In the genomic region with DNA sequence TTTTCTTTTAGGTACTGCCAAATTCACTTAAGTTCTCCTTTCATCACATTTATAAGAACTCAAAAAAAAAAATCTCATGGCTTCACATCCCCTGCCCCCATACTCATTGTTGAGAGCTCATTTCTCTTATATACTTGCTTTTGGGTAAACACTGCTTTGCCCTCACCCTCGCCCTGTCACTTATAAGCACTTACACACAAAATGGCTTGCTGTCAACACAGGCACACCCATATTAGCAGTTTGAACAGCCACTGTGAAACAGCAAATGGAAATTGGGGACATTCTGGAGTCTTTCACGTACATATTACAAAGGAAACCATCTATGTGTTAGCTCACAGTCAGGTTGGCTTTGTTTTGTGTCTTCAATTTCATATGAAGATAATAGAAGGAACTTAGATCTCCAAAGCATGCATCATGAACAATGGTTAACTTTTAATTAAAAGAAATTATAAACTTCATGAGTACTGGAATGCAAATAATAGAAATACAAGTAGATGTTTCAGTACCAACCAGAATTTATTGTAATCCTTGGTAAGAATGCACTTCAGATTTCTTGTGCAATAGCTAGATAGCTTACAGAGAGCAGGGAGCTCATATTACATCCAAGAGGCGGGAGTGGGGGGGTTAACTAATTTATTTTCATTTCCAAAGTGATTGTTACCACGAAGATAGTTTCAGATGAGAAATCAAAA, we compare ENCODE assay signal across 15 cellular contexts.
"Had no signal": no experiment of that assay in that cellular context is flagged by ENCODE, and none has a peak within 500 bp of the region (broad histone marks: within the 10 kb centered on the region; RNA-seq: fewer than 3 reads in every experiment).

No MANE protein-coding gene starts in this region.

- H3K9me3 Mint-ChIP-seq: endodermal cell had no signal

- H3K27me3 ChIP-seq: brain microvascular endothelial cell, sigmoid colon, upper lobe of left lung had no signal

- H3K27ac Mint-ChIP-seq: activated CD4-positive, alpha-beta T cell treated with anti-CD3 and anti-CD28 coated beads, Interleukin-2, amount 10 ng/mL, durations not matched to agents 24 days and 14 days; activated CD8-positive, alpha-beta T cell treated with anti-CD3 and anti-CD28 coated beads, Interleukin-2, amount 10 ng/mL, durations not matched to agents 7 days and 5 days; activated naive CD8-positive, alpha-beta T cell treated with anti-CD3 and anti-CD28 coated beads, Interleukin-2, amount 10 ng/mL, durations not matched to agents 7 days and 5 days; endodermal cell; stimulated activated naive CD8-positive, alpha-beta T cell treated with anti-CD3 and anti-CD28 coated beads, Interleukin-15, amount 100 ng/mL, for 72 hours had no signal

- H3K4me1 Mint-ChIP-seq: activated CD4-positive, alpha-beta T cell treated with anti-CD3 and anti-CD28 coated beads, Interleukin-2, amount 10 ng/mL, durations not matched to agents 24 days and 14 days; activated naive CD8-positive, alpha-beta T cell treated with anti-CD3 and anti-CD28 coated beads, Interleukin-2, amount 10 ng/mL, durations not matched to agents 7 days and 5 days; endodermal cell; stimulated activated naive CD8-positive, alpha-beta T cell treated with anti-CD3 and anti-CD28 coated beads, Interleukin-15, amount 100 ng/mL, for 72 hours had no signal

- H3K36me3 Mint-ChIP-seq: activated naive CD8-positive, alpha-beta T cell treated with anti-CD3 and anti-CD28 coated beads, Interleukin-2, amount 10 ng/mL, durations not matched to agents 7 days and 5 days had no signal

- H3K36me3 ChIP-seq: brain microvascular endothelial cell, sigmoid colon, upper lobe of left lung had no signal

- H3K27me3 Mint-ChIP-seq: activated CD4-positive, alpha-beta T cell treated with anti-CD3 and anti-CD28 coated beads, Interleukin-2, amount 10 ng/mL, durations not matched to agents 24 days and 14 days; activated naive CD8-positive, alpha-beta T cell treated with anti-CD3 and anti-CD28 coated beads, Interleukin-2, amount 10 ng/mL, durations not matched to agents 7 days and 5 days; stimulated activated naive CD8-positive, alpha-beta T cell treated with anti-CD3 and anti-CD28 coated beads, Interleukin-15, amount 100 ng/mL, for 72 hours had no signal

- H3K4me3 ChIP-seq: sigmoid colon, upper lobe of left lung had no signal

- H3K4me3 Mint-ChIP-seq: activated CD4-positive, alpha-beta T cell treated with anti-CD3 and anti-CD28 coated beads, Interleukin-2, amount 10 ng/mL, durations not matched to agents 24 days and 14 days; activated CD8-positive, alpha-beta T cell treated with anti-CD3 and anti-CD28 coated beads, Interleukin-2, amount 10 ng/mL, durations not matched to agents 7 days and 5 days; activated naive CD8-positive, alpha-beta T cell treated with anti-CD3 and anti-CD28 coated beads, Interleukin-2, amount 10 ng/mL, durations not matched to agents 7 days and 5 days; endodermal cell; stimulated activated naive CD8-positive, alpha-beta T cell treated with anti-CD3 and anti-CD28 coated beads, Interleukin-15, amount 100 ng/mL, for 72 hours had no signal

- DNase-seq: activated CD4-positive, alpha-beta T cell treated with anti-CD3 and anti-CD28 coated beads, Interleukin-2, amount 10 ng/mL, durations not matched to agents 24 days and 14 days; activated CD4-positive, CD25-positive, alpha-beta regulatory T cell; activated CD8-positive, alpha-beta T cell treated with anti-CD3 and anti-CD28 coated beads, Interleukin-2, amount 10 ng/mL, durations not matched to agents 7 days and 5 days; activated naive CD4-positive, alpha-beta T cell; activated naive CD8-positive, alpha-beta T cell treated with anti-CD3 and anti-CD28 coated beads, Interleukin-2, amount 10 ng/mL, durations not matched to agents 7 days and 5 days; anterior cingulate cortex; brain microvascular endothelial cell; endodermal cell; erythroblast; kidney; midbrain; sigmoid colon; stimulated activated CD4-positive, alpha-beta T cell treated with anti-CD3 and anti-CD28 coated beads, Interleukin-1b, Interleukin-23, amount 100 ng/mL, for 48 hours; stimulated activated naive CD8-positive, alpha-beta T cell treated with anti-CD3 and anti-CD28 coated beads, Interleukin-15, amount 100 ng/mL, for 72 hours had no signal

- H3K9me3 ChIP-seq: sigmoid colon, upper lobe of left lung had no signal

- ATAC-seq: activated CD8-positive, alpha-beta T cell treated with anti-CD3 and anti-CD28 coated beads, Interleukin-2, amount 10 ng/mL, durations not matched to agents 7 days and 5 days; stimulated activated naive CD8-positive, alpha-beta T cell treated with anti-CD3 and anti-CD28 coated beads, Interleukin-15, amount 100 ng/mL, for 72 hours had no signal

- H3K27ac ChIP-seq: brain microvascular endothelial cell, sigmoid colon had no signal

- H3K4me1 ChIP-seq: sigmoid colon had no signal
